ENCODE assay signal across 9 cellular contexts in genomic region chr18:26383454-26384270, GRCh38.
DNase-seq lines count a peak whose midpoint lies in the region; ATAC-seq and TF ChIP-seq lines count a peak whose summit lies in the region.
"Had no signal": no experiment of that assay in that cellular context is flagged by ENCODE, and none has a peak within 500 bp of the region (broad histone marks: within the 10 kb centered on the region; RNA-seq: fewer than 3 reads in every experiment).

No MANE protein-coding gene starts in this region.

- no peaks in the 10 kb centered on the region for H3K79me2 ChIP-seq in OCI-LY3 (ENCODE audit: low read length)

- H3K27me3 Mint-ChIP-seq in effector memory CD8-positive, alpha-beta T cell: no peaks in the 10 kb centered on the region

- no peak overlapping the region for H3K27ac Mint-ChIP-seq in effector memory CD8-positive, alpha-beta T cell

- no peak overlapping the region for H3K18ac ChIP-seq in mesenchymal stem cell (ENCODE audit: low read depth in 1 of 2, low read length in 2 of 2)

- WGBS in mesenchymal stem cell: 17% methylated on average over 1 of the region's 2 CpGs

- no peak overlapping the region for H2BK15ac ChIP-seq in mesenchymal stem cell (ENCODE audit: low read depth, poor library complexity, severe bottlenecking)

- no peak overlapping the region for H3K4ac ChIP-seq in mesenchymal stem cell (ENCODE audit: low read depth in 1 of 2, low read length in 2 of 2)

- no peaks in the 10 kb centered on the region for H3K36me3 ChIP-seq in OCI-LY3 (replicated peaks; ENCODE audit: low read depth, low read length)
- no peaks in the 10 kb centered on the region for H3K36me3 ChIP-seq in mesenchymal stem cell (ENCODE audit: control insufficient read depth in 1 of 2, insufficient read depth in 2 of 2, low read depth in 1 of 2, low read length in 2 of 2)

- H3K27ac ChIP-seq in OCI-LY3 (ENCODE audit: low read length) (no peak overlapping the region), mesenchymal stem cell (ENCODE audit: low read length, poor library complexity, severe bottlenecking) (no peak overlapping the region)
- H3K27ac ChIP-seq: SK-N-MC had no signal

- H3K79me1 ChIP-seq in mesenchymal stem cell (replicated peaks; ENCODE audit: low read length, poor library complexity, severe bottlenecking): no peaks in the 10 kb centered on the region

- H3K4me2 ChIP-seq in OCI-LY3 (ENCODE audit: low read length) (no peak overlapping the region), mesenchymal stem cell (ENCODE audit: low read length, poor library complexity, severe bottlenecking) (no peak overlapping the region)

- no peaks in the 10 kb centered on the region for H3K36me3 Mint-ChIP-seq in effector memory CD8-positive, alpha-beta T cell (ENCODE audit: insufficient read depth)

- no peak overlapping the region for H3K14ac ChIP-seq in mesenchymal stem cell (ENCODE audit: low read length in 2 of 2)

- in situ Hi-C loops in Caki2 (cut with HindIII; ENCODE audit: low pct_unique_long_range_greater_than_20kb, low sequenced_read_pairs): no loop called here

- no peaks in the 10 kb centered on the region for H3K4me1 Mint-ChIP-seq in effector memory CD8-positive, alpha-beta T cell (ENCODE audit: low read depth in 2 of 2)

- no peak overlapping the region for H4K91ac ChIP-seq in mesenchymal stem cell (ENCODE audit: low read length)

- DNase-seq in Caki2 (ENCODE audit: low read depth): peak; percentile 23
- no peak for DNase-seq in effector memory CD8-positive, alpha-beta T cell
- peak; percentile 62 for DNase-seq in mesenchymal stem cell
- DNase-seq in mesenteric fat pad (ENCODE audit: low spot score): no peak

- TF ChIP-seq CTCF in OCI-LY3 (IDR thresholded peaks at IDR 0.05; ENCODE audit: low read depth, low read length): peak; percentile 79

- H3K4me3 Mint-ChIP-seq in effector memory CD8-positive, alpha-beta T cell: no peak overlapping the region

- H2BK5ac ChIP-seq in mesenchymal stem cell (ENCODE audit: low read depth, low read length, poor library complexity, severe bottlenecking): no peak overlapping the region

- H3K9me3 ChIP-seq in OCI-LY3 (ENCODE audit: insufficient read depth, low read length) (no peaks in the 10 kb centered on the region), mesenchymal stem cell (ENCODE audit: control insufficient read depth, low read length) (no peaks in the 10 kb centered on the region)

- H4K8ac ChIP-seq in mesenchymal stem cell (ENCODE audit: low read length): no peak overlapping the region

- H3K4me3 ChIP-seq in OCI-LY3 (ENCODE audit: low read length): no peak overlapping the region
- H3K4me3 ChIP-seq in mesenchymal stem cell (ENCODE audit: insufficient read depth in 1 of 2, low read depth in 1 of 2, low read length in 2 of 2): no peak overlapping the region
- H3K4me3 ChIP-seq: SK-N-MC had no signal

- H3K9ac ChIP-seq in OCI-LY3 (ENCODE audit: low read length): no peak overlapping the region
- H3K9ac ChIP-seq in mesenchymal stem cell (ENCODE audit: low read length): peak overlapping the region; percentile 3

- no peak overlapping the region for H3K23ac ChIP-seq in mesenchymal stem cell (ENCODE audit: low read length in 2 of 2)

- no peak overlapping the region for H2AFZ ChIP-seq in OCI-LY3 (ENCODE audit: low read depth, low read length)
- H2AFZ ChIP-seq in mesenchymal stem cell (ENCODE audit: low read depth, low read length): no peak overlapping the region

- ATAC-seq in GM19328 (IDR thresholded peaks at IDR 0.05; ENCODE audit: unreplicated experiment) (peak; percentile 68), HG03521 (IDR thresholded peaks at IDR 0.05; ENCODE audit: unreplicated experiment) (peak; percentile 79), HG03095 (IDR thresholded peaks at IDR 0.05; ENCODE audit: unreplicated experiment) (no peak)
- peak; percentile 53 for ATAC-seq in effector memory CD8-positive, alpha-beta T cell (replicated peaks)

- H2BK12ac ChIP-seq in mesenchymal stem cell (ENCODE audit: low read length in 2 of 2): no peak overlapping the region

- no peaks in the 10 kb centered on the region for H4K20me1 ChIP-seq in OCI-LY3 (ENCODE audit: insufficient read depth, low read length)

- H3K27me3 ChIP-seq in OCI-LY3 (ENCODE audit: low read depth, low read length) (no peaks in the 10 kb centered on the region), mesenchymal stem cell (ENCODE audit: control insufficient read depth in 1 of 2, insufficient read depth in 1 of 2, low read length in 2 of 2) (no peaks in the 10 kb centered on the region)

- H2AK5ac ChIP-seq in mesenchymal stem cell (ENCODE audit: low read length, severe bottlenecking): no peak overlapping the region

- H3K4me1 ChIP-seq in OCI-LY3 (ENCODE audit: low read length) (0 out of 2 replicates have a peak, but pooled peaks cover 2% of the 10 kb centered on the region), mesenchymal stem cell (ENCODE audit: control insufficient read depth, insufficient read depth, low read depth, low read length) (no peaks in the 10 kb centered on the region)

- no peaks in the 10 kb centered on the region for H3K9me3 Mint-ChIP-seq in effector memory CD8-positive, alpha-beta T cell

- H2BK120ac ChIP-seq in mesenchymal stem cell (ENCODE audit: low read depth, low read length): no peak overlapping the region

Comparison
In these comparisons a context has a peak if more than half of its experiments do, and no peak if none do; other contexts are left out.
1. DNase-seq: peak in Caki2 (single experiment) and mesenchymal stem cell (single experiment); none in effector memory CD8-positive, alpha-beta T cell (0 of 3) and mesenteric fat pad (single experiment).